Comparison of ENCODE assay signal across 22 cellular contexts in genomic region chr15:68676926-68677325, GRCh38.
DNase-seq lines count a peak whose midpoint lies in the region; ATAC-seq and TF ChIP-seq lines count a peak whose summit lies in the region.
"Had no signal": no experiment of that assay in that cellular context is flagged by ENCODE, and none has a peak within 500 bp of the region (broad histone marks: within the 10 kb centered on the region; RNA-seq: fewer than 3 reads in every experiment).

No MANE protein-coding gene starts in this region.

- no peak overlapping the region for H2AFZ ChIP-seq in GM23248
- H2AFZ ChIP-seq: PC-9 had no signal

- H3K79me2 ChIP-seq in GM23248 (ENCODE audit: insufficient read depth), result no peaks in the 10 kb centered on the region

- ATAC-seq in heart right ventricle, result no peak
- no peak for ATAC-seq in upper lobe of right lung
- no peak for ATAC-seq in HG02623 (IDR thresholded peaks at IDR 0.05; ENCODE audit: unreplicated experiment)
- ATAC-seq: HCT116, HepG2, K562 had no signal

- H3F3A ChIP-seq in GM23248 (ENCODE audit: insufficient read depth), result no peaks in the 10 kb centered on the region

- intact Hi-C loops in cardiac septum (cut with DNase I) (loop anchor here (5.0 kb wide), 3 partner anchors 100 to 370 kb away; no protein-coding TSS in a partner anchor), heart right ventricle (cut with DNase I) (loop anchor here in 6 of 10 donors (5.0 to 10.0 kb wide), 4 partner anchors 198 to 422 kb away; no protein-coding TSS in a partner anchor), upper lobe of right lung (cut with DNase I) (no loop called here)

- H3K27me3 ChIP-seq in heart right ventricle (no peaks in the 10 kb centered on the region), upper lobe of right lung (no peaks in the 10 kb centered on the region), GM23248 (replicated peaks; ENCODE audit: insufficient read depth) (no peaks in the 10 kb centered on the region)

- H3K36me3 ChIP-seq in heart right ventricle, result no peaks in the 10 kb centered on the region
- no peaks in the 10 kb centered on the region for H3K36me3 ChIP-seq in upper lobe of right lung
- H3K36me3 ChIP-seq in GM23248 (ENCODE audit: low read depth), result no peaks in the 10 kb centered on the region

- no peaks in the 10 kb centered on the region for H3K9me2 ChIP-seq in GM23248 (ENCODE audit: insufficient read depth)

- no peak overlapping the region for H3K4me3 ChIP-seq in heart right ventricle
- no peak overlapping the region for H3K4me3 ChIP-seq in coronary artery
- H3K4me3 ChIP-seq in upper lobe of right lung, result no peak overlapping the region
- H3K4me3 ChIP-seq in GM23248, result no peak overlapping the region
- H3K4me3 ChIP-seq: K562, PC-9 had no signal

- peaks cover 4 to 27% (median 19%) of the 10 kb centered on the region in 9 donors for H3K4me1 ChIP-seq in heart right ventricle
- peaks cover 7% of the 10 kb centered on the region for H3K4me1 ChIP-seq in upper lobe of right lung
- no peaks in the 10 kb centered on the region for H3K4me1 ChIP-seq in GM23248 (ENCODE audit: insufficient read depth)

- in situ Hi-C loops in GM23248 (cut with MboI), result loop anchor here (5.0 to 10.0 kb wide), 2 partner anchors 58 to 125 kb away; no protein-coding TSS in a partner anchor

- H3K27ac ChIP-seq in heart right ventricle, result no peak overlapping the region
- no peak overlapping the region for H3K27ac ChIP-seq in coronary artery
- no peak overlapping the region for H3K27ac ChIP-seq in upper lobe of right lung
- no peak overlapping the region for H3K27ac ChIP-seq in GM23248
- H3K27ac ChIP-seq: PC-9 had no signal

- no peak overlapping the region for H3K9ac ChIP-seq in GM23248

- no peaks in the 10 kb centered on the region for H4K20me1 ChIP-seq in GM23248 (ENCODE audit: insufficient read depth)

- TF ChIP-seq CTCF in heart right ventricle (IDR thresholded peaks at IDR 0.05) (no peak), coronary artery (IDR thresholded peaks at IDR 0.05) (no peak), upper lobe of right lung (IDR thresholded peaks at IDR 0.05) (no peak)

- 94 to 97% methylated on average over 4 of the region's 4 CpGs for WGBS in heart right ventricle, 2 donors
- 88 to 91% methylated on average over 4 of the region's 4 CpGs for WGBS in GM23248 (ENCODE audit: low coverage in 1 of 2, low lambda C conversion rate in 2 of 2, missing lambda C conversion rate in 2 of 2), 2 experiments

- no peak overlapping the region for H3K4me2 ChIP-seq in GM23248 (ENCODE audit: unreplicated experiment)
- H3K4me2 ChIP-seq: PC-9 had no signal

- no peaks in the 10 kb centered on the region for H3K9me3 ChIP-seq in heart right ventricle
- H3K9me3 ChIP-seq in upper lobe of right lung, result no peaks in the 10 kb centered on the region
- H3K9me3 ChIP-seq in GM23248 (ENCODE audit: low read depth), result no peaks in the 10 kb centered on the region

- DNase-seq in cardiac septum (ENCODE audit: low spot score) (peak; percentile 41), heart right ventricle (no peak), coronary artery (ENCODE audit: low spot score) (peak; percentile 52), mesenteric fat pad (ENCODE audit: low spot score) (peak; percentile 49), upper lobe of right lung (peak; percentile 33), GM23248 (no peak), NCI-H146 (lab: John Stamatoyannopoulos, UW) (no peak)
- DNase-seq: Calu3, DND-41, MV-4-11, NCI-H1105, NCI-H1436 treated with DMSO at 0.1 percent for 48 hours, NCI-H1930, NCI-H2107, NCI-H446 treated with DMSO at 0.1 percent for 48 hours, NCI-H526 treated with DMSO at 0.1 percent for 48 hours, PC-9, SHP77 had no signal

Comparison
In these comparisons a context has a peak if more than half of its experiments do, and no peak if none do; other contexts are left out.
1. DNase-seq: peak in cardiac septum (single experiment), coronary artery (single experiment), mesenteric fat pad (single experiment) and upper lobe of right lung (single experiment); none in heart right ventricle (0 of 2), GM23248 (single experiment) and NCI-H146 (single experiment).